22 cellular contexts compared by ENCODE assay signal in genomic region chr20:31576751-31577150, GRCh38.
"Had no signal": no experiment of that assay in that cellular context is flagged by ENCODE, and none has a peak within 500 bp of the region (broad histone marks: within the 10 kb centered on the region; RNA-seq: fewer than 3 reads in every experiment).

No MANE protein-coding gene starts in this region.

- H3K4me2 ChIP-seq: smooth muscle cell had no signal

- H3K36me3 ChIP-seq: ascending aorta, stomach had no signal

- H3K9me3 Mint-ChIP-seq: activated CD4-positive, alpha-beta T cell treated with anti-CD3 and anti-CD28 coated beads, Interleukin-2, amount 10 ng/mL, durations not matched to agents 7 days and 5 days; activated T-cell treated with anti-CD3 and anti-CD28 coated beads, Interleukin-2, amount 50 U/mL, for 72 hours; stimulated activated effector memory CD8-positive, alpha-beta T cell treated with anti-CD3 and anti-CD28 coated beads, Interleukin-12 subunit alpha, Interleukin-12 subunit beta, amount 100 ng/mL, for 72 hours had no signal

- H3K9ac ChIP-seq: parathyroid adenoma had no signal

- H3K4me3 ChIP-seq: ascending aorta, coronary artery, lung, smooth muscle cell, stomach, testis had no signal

- DNase-seq: activated CD4-positive, alpha-beta T cell treated with anti-CD3 and anti-CD28 coated beads, Interleukin-2, amount 10 ng/mL, durations not matched to agents 7 days and 5 days; activated CD8-positive, alpha-beta memory T cell treated with anti-CD3 and anti-CD28 coated beads, Interleukin-2, amount 50 U/mL, for 4 hours; activated effector memory CD4-positive, alpha-beta T cell treated with anti-CD3 and anti-CD28 coated beads, Interleukin-2, amount 50 U/mL, for 16 hours; activated naive CD4-positive, alpha-beta T cell treated with anti-CD3 and anti-CD28 coated beads, Interleukin-2, amount 50 U/mL, for 16 hours; activated T-cell treated with anti-CD3 and anti-CD28 coated beads, Interleukin-2, amount 50 U/mL, for 72 hours; erythroblast; foreskin melanocyte; glutamatergic neuron; hypothalamus; islet precursor cell; stimulated activated CD4-positive, alpha-beta T cell treated with anti-CD3 and anti-CD28 coated beads, Interleukin-4, amount 100 ng/mL, for 24 hours; stomach; T1000; testis had no signal

- H3K27ac Mint-ChIP-seq: activated CD4-positive, alpha-beta T cell treated with anti-CD3 and anti-CD28 coated beads, Interleukin-2, amount 10 ng/mL, durations not matched to agents 7 days and 5 days; stimulated activated effector memory CD8-positive, alpha-beta T cell treated with anti-CD3 and anti-CD28 coated beads, Interleukin-12 subunit alpha, Interleukin-12 subunit beta, amount 100 ng/mL, for 72 hours had no signal

- ATAC-seq: activated CD4-positive, CD25-positive, alpha-beta regulatory T cell treated with anti-CD3 and anti-CD28 coated beads, Interleukin-2, amount 50 U/mL, for 24 hours; activated T-cell treated with anti-CD3 and anti-CD28 coated beads, Interleukin-2, amount 50 U/mL, for 72 hours; sciatic nerve; stimulated activated effector memory CD8-positive, alpha-beta T cell treated with anti-CD3 and anti-CD28 coated beads, Interleukin-12 subunit alpha, Interleukin-12 subunit beta, amount 100 ng/mL, for 72 hours had no signal

- H2AFZ ChIP-seq: parathyroid adenoma had no signal

- H3K27me3 Mint-ChIP-seq: activated CD4-positive, alpha-beta T cell treated with anti-CD3 and anti-CD28 coated beads, Interleukin-2, amount 10 ng/mL, durations not matched to agents 7 days and 5 days had no signal

- H3K79me2 ChIP-seq: parathyroid adenoma had no signal

- H3K27ac ChIP-seq: ascending aorta, coronary artery, parathyroid adenoma, stomach, testis had no signal

- H3K27me3 ChIP-seq: ascending aorta, stomach, testis had no signal

- H3K4me3 Mint-ChIP-seq: activated CD4-positive, alpha-beta T cell treated with anti-CD3 and anti-CD28 coated beads, Interleukin-2, amount 10 ng/mL, durations not matched to agents 7 days and 5 days; stimulated activated effector memory CD8-positive, alpha-beta T cell treated with anti-CD3 and anti-CD28 coated beads, Interleukin-12 subunit alpha, Interleukin-12 subunit beta, amount 100 ng/mL, for 72 hours had no signal

- H3K9me3 ChIP-seq: ascending aorta, stomach, testis had no signal
